Comparison of ENCODE assay signal across 8 cellular contexts in genomic region chr10:119268871-119269506, GRCh38.
DNase-seq lines count a peak whose midpoint lies in the region; ATAC-seq, FAIRE-seq and TF ChIP-seq lines count a peak whose summit lies in the region.

No MANE protein-coding gene starts in this region.

- TF ChIP-seq POLR2A in GM19099 (IDR thresholded peaks at IDR 0.05; ENCODE audit: extremely low read depth, insufficient read length, low read depth): peak; percentile 45

- peak; percentile 37 for DNase-seq in activated CD8-positive, alpha-beta memory T cell treated with anti-CD3 and anti-CD28 coated beads, Interleukin-2, amount 50 U/mL, for 24 hours (ENCODE audit: extremely low read depth)
- DNase-seq in kidney (no peak), SHP77 treated with DMSO at 0.1 percent for 48 hours (lab: John Stamatoyannopoulos, UW) (no peak), NCI-H146 (lab: John Stamatoyannopoulos, UW) (no peak), NOMO-1 (lab: John Stamatoyannopoulos, UW; ENCODE audit: unreplicated experiment in 2 of 2) (no peak)
- DNase-seq in stimulated activated naive CD8-positive, alpha-beta T cell treated with anti-CD3 and anti-CD28 coated beads, Interleukin-15, Interleukin-2, amounts not matched to agents 100 U/mL and 50 U/mL, for 24 hours: peak; percentile 48

- peaks cover 0 to 11% of the 10 kb centered on the region in 2 donors for H3K4me1 ChIP-seq in kidney (ENCODE audit: control insufficient read depth in 1 of 2, insufficient read depth in 1 of 2, low read depth in 1 of 2, low read length in 2 of 2)

- peak; percentile 71 for ATAC-seq in HG03135 (IDR thresholded peaks at IDR 0.05; ENCODE audit: unreplicated experiment)
- peak; percentile 76 for ATAC-seq in stimulated activated naive CD8-positive, alpha-beta T cell treated with anti-CD3 and anti-CD28 coated beads, Interleukin-15, Interleukin-2, amounts not matched to agents 100 U/mL and 50 U/mL, for 24 hours

- no peak overlapping the region for H3K4me3 ChIP-seq in kidney (ENCODE audit: low read length in 2 of 2)

- peak overlapping the region in 1 of 2 donors; percentile 6 for H3K9ac ChIP-seq in kidney (ENCODE audit: low read length in 2 of 2)

- H3K9me3 ChIP-seq in kidney (ENCODE audit: control insufficient read depth in 1 of 2, low read length in 2 of 2): no peaks in the 10 kb centered on the region

- no peak for FAIRE-seq in kidney (lab: Jason Lieb, UNC)

- H3K36me3 ChIP-seq in kidney (ENCODE audit: control insufficient read depth in 1 of 2, insufficient read depth in 2 of 2, low read length in 2 of 2): no peaks in the 10 kb centered on the region

- intact Hi-C loops in kidney (cut with DNase I): no loop called here

- TF ChIP-seq CTCF in kidney (IDR thresholded peaks at IDR 0.05; ENCODE audit: borderline replicate concordance, extremely low read depth, insufficient read depth): no peak

- H3K27ac ChIP-seq in kidney (ENCODE audit: low read depth in 2 of 2, low read length in 2 of 2): peak overlapping the region; percentile 6 to 76

Comparison
In these comparisons a context has a peak if more than half of its experiments do, and no peak if none do; other contexts are left out.
1. DNase-seq: peak in activated CD8-positive, alpha-beta memory T cell treated with anti-CD3 and anti-CD28 coated beads, Interleukin-2, amount 50 U/mL, for 24 hours (single experiment) and stimulated activated naive CD8-positive, alpha-beta T cell treated with anti-CD3 and anti-CD28 coated beads, Interleukin-15, Interleukin-2, amounts not matched to agents 100 U/mL and 50 U/mL, for 24 hours (single experiment); none in kidney (single experiment), SHP77 treated with DMSO at 0.1 percent for 48 hours (single experiment), NCI-H146 (single experiment) and NOMO-1 (0 of 2).